In the genomic region with DNA sequence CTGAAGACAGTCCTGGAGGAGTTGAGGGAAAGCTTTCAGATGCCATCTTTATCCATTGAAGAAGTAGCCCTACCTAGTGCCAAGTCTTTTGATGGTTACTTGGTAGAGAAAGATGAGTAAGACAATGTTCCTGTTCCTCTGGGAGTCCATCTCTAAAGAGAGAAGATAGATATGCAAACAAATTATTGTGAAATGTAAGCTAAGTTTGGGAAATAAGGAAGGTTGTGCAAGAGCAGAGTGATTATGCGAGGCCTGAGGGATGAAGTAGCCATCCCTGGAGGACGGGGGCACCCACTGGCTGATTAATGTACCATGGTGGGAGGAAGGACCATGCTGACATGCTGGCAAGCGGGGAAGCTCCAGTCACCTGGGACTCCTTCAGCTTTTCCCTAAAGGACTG, we compare ENCODE assay signal across 8 cellular contexts. TPM values are rescaled to one million over a fixed set of nuclear protein-coding genes. Genes with fewer than 3 reads are reported as not detected.
DNase-seq lines count a peak whose midpoint lies in the region; ATAC-seq and TF ChIP-seq lines count a peak whose summit lies in the region.
"Had no signal": no experiment of that assay in that cellular context is flagged by ENCODE, and none has a peak within 500 bp of the region (broad histone marks: within the 10 kb centered on the region; RNA-seq: fewer than 3 reads in every experiment).

No MANE protein-coding gene starts in this region.

- H3K4me1 Mint-ChIP-seq in natural killer cell = no peaks in the 10 kb centered on the region

- TF ChIP-seq EP300 in upper lobe of left lung (IDR thresholded peaks at IDR 0.05) = peak in 1 of 4 donors; percentile 34

- H3K27me3 Mint-ChIP-seq in natural killer cell (ENCODE audit: low read depth in 2 of 2) = peaks cover 24 to 68% of the 10 kb centered on the region in 2 donors

- no peak for TF ChIP-seq POLR2A in upper lobe of left lung (IDR thresholded peaks at IDR 0.05)

- WGBS in upper lobe of left lung, 2 donors = 55 to 79% methylated on average over 3 of the region's 3 CpGs

- peak; percentile 50 for ATAC-seq in left lung
- ATAC-seq in upper lobe of left lung (ENCODE audit: low FRiP score in 2 of 2) = peak; percentile 65 to 83
- ATAC-seq in GM21723 (IDR thresholded peaks at IDR 0.05; ENCODE audit: unreplicated experiment) = no peak
- no peak for ATAC-seq in natural killer cell
- ATAC-seq: activated naive CD4-positive, alpha-beta T cell treated with anti-CD3 and anti-CD28 coated beads, Interleukin-2, amount 50 U/mL, for 72 hours had no signal

- no peaks in the 10 kb centered on the region for H3K9me3 Mint-ChIP-seq in natural killer cell
- H3K9me3 Mint-ChIP-seq: activated naive CD4-positive, alpha-beta T cell treated with anti-CD3 and anti-CD28 coated beads, Interleukin-2, amount 50 U/mL, for 72 hours had no signal

- H3K36me3 ChIP-seq in left lung = no peaks in the 10 kb centered on the region
- no peaks in the 10 kb centered on the region for H3K36me3 ChIP-seq in upper lobe of left lung
- no peaks in the 10 kb centered on the region for H3K36me3 ChIP-seq in HAP-1 (replicated peaks)

- H3K4me1 ChIP-seq in left lung (peaks cover 9 to 16% of the 10 kb centered on the region in 2 donors), upper lobe of left lung (peaks cover 7 to 16% (median 11%) of the 10 kb centered on the region in 4 donors), HAP-1 (peaks cover 35% of the 10 kb centered on the region)

- H3K9me3 ChIP-seq in left lung (no peaks in the 10 kb centered on the region), upper lobe of left lung (no peaks in the 10 kb centered on the region), HAP-1 (no peaks in the 10 kb centered on the region)

- H3K27me3 ChIP-seq in left lung = no peaks in the 10 kb centered on the region
- H3K27me3 ChIP-seq in upper lobe of left lung = no peaks in the 10 kb centered on the region
- no peaks in the 10 kb centered on the region for H3K27me3 ChIP-seq in HAP-1 (ENCODE audit: low read depth)

- H3K4me3 ChIP-seq in cardiac fibroblast (replicated peaks in 1 of 2; ENCODE audit: low read depth in 2 of 2, low read length in 2 of 2) (no peak overlapping the region), left lung (no peak overlapping the region), upper lobe of left lung (no peak overlapping the region), HAP-1 (no peak overlapping the region)

- in situ Hi-C loops in HAP-1 (cut with MboI; ENCODE audit: low sequenced_read_pairs) = no loop called here

- DNase-seq in MV-4-11 (lab: John Stamatoyannopoulos, UW) = peak; percentile 87
- DNase-seq in cardiac fibroblast (ENCODE audit: low read depth in 2 of 2) = peak; percentile 81 to 93
- no peak for DNase-seq in left lung
- no peak for DNase-seq in upper lobe of left lung
- DNase-seq in natural killer cell = no peak
- no peak for DNase-seq in HAP-1 (ENCODE audit: low spot score in 2 of 2)

- no peak for TF ChIP-seq CTCF in cardiac fibroblast (IDR thresholded peaks at IDR 0.05; ENCODE audit: low read depth, low read length)
- TF ChIP-seq CTCF in left lung (IDR thresholded peaks at IDR 0.05) = no peak
- no peak for TF ChIP-seq CTCF in upper lobe of left lung (IDR thresholded peaks at IDR 0.05)
- no peak for TF ChIP-seq CTCF in natural killer cell (IDR thresholded peaks at IDR 0.05)

- H3K27ac ChIP-seq in left lung = peak overlapping the region; percentile 54 to 72
- peak overlapping the region in 3 of 4 donors; percentile 4 to 65 (median 21) for H3K27ac ChIP-seq in upper lobe of left lung

- intact Hi-C loops in left lung (cut with DNase I) = no loop called here
- intact Hi-C loops in natural killer cell (cut with micrococcal nuclease) = no loop called here

- no peak overlapping the region for H3K27ac Mint-ChIP-seq in natural killer cell
- H3K27ac Mint-ChIP-seq: activated naive CD4-positive, alpha-beta T cell treated with anti-CD3 and anti-CD28 coated beads, Interleukin-2, amount 50 U/mL, for 72 hours had no signal

- H3K4me3 Mint-ChIP-seq in natural killer cell = no peak overlapping the region

- no peaks in the 10 kb centered on the region for H3K36me3 Mint-ChIP-seq in natural killer cell
- H3K36me3 Mint-ChIP-seq: activated naive CD4-positive, alpha-beta T cell treated with anti-CD3 and anti-CD28 coated beads, Interleukin-2, amount 50 U/mL, for 72 hours had no signal

RNA-seq across cellular contexts. Expression of a gene that starts 1.0 kb away (rescaled TPM):
- total RNA-seq in left lung (10 to 100 TPM; 12.0 to 12.7 TPM), upper lobe of left lung (10 to 100 TPM in 5 of 6 donors, 1 to 10 TPM in 1; 7.2 to 25.1 (median 16.7) TPM), natural killer cell (under 1 TPM in 1 of 3 donors, not detected in 2; 0.33 TPM)

Comparison
In these comparisons a context has a peak if more than half of its experiments do, and no peak if none do; other contexts are left out.
1. DNase-seq: peak in MV-4-11 (single experiment) and cardiac fibroblast (2 of 2); none in left lung (0 of 2), upper lobe of left lung (0 of 2), natural killer cell (single experiment) and HAP-1 (0 of 2).
2. ATAC-seq: peak in left lung (single experiment) and upper lobe of left lung (2 of 2); none in GM21723 (single experiment) and natural killer cell (0 of 3).
3. RNA of a gene that starts 1.0 kb away (total RNA-seq): 7.2 to 25.1 TPM in upper lobe of left lung and 12.0 to 12.7 TPM in left lung; 0.33 TPM in natural killer cell; every median in the first group is over 4 times any median in the second.